12 cellular contexts compared by ENCODE assay signal in the genomic region with DNA sequence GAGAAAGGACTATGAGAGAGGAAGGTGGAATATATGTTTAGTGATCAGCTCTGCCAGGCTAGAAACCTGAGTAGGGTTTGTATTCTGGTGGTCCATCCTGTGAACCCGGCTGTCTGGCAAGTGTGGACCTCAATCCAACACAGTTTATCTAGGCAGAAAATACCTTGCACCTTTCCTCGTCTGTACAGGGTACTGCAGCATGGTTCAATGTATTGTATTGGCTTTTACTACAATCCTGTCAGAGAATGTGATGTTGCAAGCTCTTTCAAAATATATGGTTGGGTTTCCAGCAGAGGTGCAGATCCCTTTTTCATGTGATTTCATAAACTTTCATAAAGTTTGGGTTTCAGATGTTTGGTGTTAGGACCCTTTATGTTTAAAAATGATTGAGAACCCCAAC.
A peak's percentile ranks its signal among the peaks of the same experiment; 100 is the strongest.
DNase-seq lines count a peak whose midpoint lies in the region; ATAC-seq and TF ChIP-seq lines count a peak whose summit lies in the region.
"Had no signal": no experiment of that assay in that cellular context is flagged by ENCODE, and none has a peak within 500 bp of the region (broad histone marks: within the 10 kb centered on the region; RNA-seq: fewer than 3 reads in every experiment).

No MANE protein-coding gene starts in this region.

- 67 to 75% methylated on average over 2 of the region's 2 CpGs for WGBS in upper lobe of left lung, 2 donors

- no peak for TF ChIP-seq EP300 in upper lobe of left lung (IDR thresholded peaks at IDR 0.05)

- H3K9me3 ChIP-seq in Panc1 (ENCODE audit: control insufficient read depth, insufficient read depth, low read depth, low read length), result no peaks in the 10 kb centered on the region
- H3K9me3 ChIP-seq in upper lobe of left lung, result no peaks in the 10 kb centered on the region
- H3K9me3 ChIP-seq: BE2C had no signal

- H3K27me3 ChIP-seq in Panc1 (ENCODE audit: control insufficient read depth, insufficient read depth, low read length) (no peaks in the 10 kb centered on the region), upper lobe of left lung (no peaks in the 10 kb centered on the region)

- H3K4me1 Mint-ChIP-seq in activated naive CD4-positive, alpha-beta T cell treated with anti-CD3 and anti-CD28 coated beads, Interleukin-2, amount 50 U/mL, for 24 hours, result peaks cover 88% of the 10 kb centered on the region
- H3K4me1 Mint-ChIP-seq: nephron had no signal

- CTCF ChIA-PET in Panc1 (lab: Charles Lee), result no interaction called here

- H3K36me3 Mint-ChIP-seq in activated naive CD4-positive, alpha-beta T cell treated with anti-CD3 and anti-CD28 coated beads, Interleukin-2, amount 50 U/mL, for 24 hours, result peaks cover 7% of the 10 kb centered on the region

- peak overlapping the region; percentile 89 for H3K4me3 Mint-ChIP-seq in activated naive CD4-positive, alpha-beta T cell treated with anti-CD3 and anti-CD28 coated beads, Interleukin-2, amount 50 U/mL, for 24 hours
- H3K4me3 Mint-ChIP-seq: nephron had no signal

- H3K4me1 ChIP-seq in Panc1 (ENCODE audit: control insufficient read depth, insufficient read depth, low read length), result peaks cover 72% of the 10 kb centered on the region
- H3K4me1 ChIP-seq in upper lobe of left lung, result peaks cover 8 to 29% (median 12%) of the 10 kb centered on the region in 4 donors
- H3K4me1 ChIP-seq: BE2C had no signal

- no peaks in the 10 kb centered on the region for H3K27me3 Mint-ChIP-seq in activated naive CD4-positive, alpha-beta T cell treated with anti-CD3 and anti-CD28 coated beads, Interleukin-2, amount 50 U/mL, for 24 hours

- no peak for TF ChIP-seq POLR2A in upper lobe of left lung (IDR thresholded peaks at IDR 0.05)

- H3K4me3 ChIP-seq in Panc1 (ENCODE audit: low read depth in 2 of 2, low read length in 2 of 2) (0 out of 4 replicates have a peak overlapping the region, but pooled peaks have one; percentile 1 to 2), upper lobe of left lung (peak overlapping the region in 3 of 4 donors; percentile 18 to 34 (median 25))
- H3K4me3 ChIP-seq: smooth muscle cell had no signal

- DNase-seq in activated naive CD4-positive, alpha-beta T cell treated with Interleukin-2 at 50 U/mL for 16 hours, result no peak
- DNase-seq in Panc1 (ENCODE audit: low read depth, low spot score) (no peak), epithelial cell of prostate (ENCODE audit: low read depth, low spot score) (no peak), upper lobe of left lung (no peak), HUDEP-2 (lab: John Stamatoyannopoulos, UW; ENCODE audit: unreplicated experiment in 76 of 76) (no peak), activated gamma-delta T cell (lab: John Stamatoyannopoulos, UW) (no peak)
- DNase-seq: BE2C, NCI-H1694 had no signal

- no peak for TF ChIP-seq CTCF in Panc1 (IDR thresholded peaks at IDR 0.05)
- TF ChIP-seq CTCF in upper lobe of left lung (IDR thresholded peaks at IDR 0.05), result no peak

- ATAC-seq in Panc1, result no peak
- ATAC-seq in upper lobe of left lung (ENCODE audit: low FRiP score in 2 of 2), result no peak
- no peak for ATAC-seq in GM19395 (IDR thresholded peaks at IDR 0.05; ENCODE audit: unreplicated experiment)

- H3K27ac ChIP-seq in Panc1 (ENCODE audit: low read length) (peak overlapping the region; percentile 93), epithelial cell of prostate (peak overlapping the region; percentile 98), upper lobe of left lung (peak overlapping the region in 3 of 4 donors; percentile 66 to 89 (median 80))

- in situ Hi-C loops in Panc1 (cut with HindIII; ENCODE audit: low pct_unique_long_range_greater_than_20kb, low sequenced_read_pairs), result no loop called here

- no TSS peak for BruUV-seq in Panc1 (replicated peaks; lab: Mats Ljungman, UMichigan)

- POLR2A ChIA-PET in Panc1 (lab: Charles Lee), result interaction anchor here (1.9 kb wide), 1 partner anchor 10 kb away, joined by 8 read pairs; no protein-coding TSS in a partner anchor

- H3K9me3 Mint-ChIP-seq in activated naive CD4-positive, alpha-beta T cell treated with anti-CD3 and anti-CD28 coated beads, Interleukin-2, amount 50 U/mL, for 24 hours, result no peaks in the 10 kb centered on the region
- H3K9me3 Mint-ChIP-seq: nephron had no signal

- H3K36me3 ChIP-seq in Panc1 (ENCODE audit: control insufficient read depth, insufficient read depth, low read length) (peaks cover 3% of the 10 kb centered on the region; the same call in 1 of the 2 replicates), upper lobe of left lung (peaks cover 0 to 3% (median 0%) of the 10 kb centered on the region in 4 donors)
- H3K36me3 ChIP-seq: BE2C had no signal

- intact Hi-C loops in Panc1 (cut with micrococcal nuclease; ENCODE audit: unreplicated experiment), result no loop called here

- peak overlapping the region; percentile 100 for H3K27ac Mint-ChIP-seq in activated naive CD4-positive, alpha-beta T cell treated with anti-CD3 and anti-CD28 coated beads, Interleukin-2, amount 50 U/mL, for 24 hours
- H3K27ac Mint-ChIP-seq: nephron had no signal
